29 cellular contexts compared by ENCODE assay signal in the genomic region with DNA sequence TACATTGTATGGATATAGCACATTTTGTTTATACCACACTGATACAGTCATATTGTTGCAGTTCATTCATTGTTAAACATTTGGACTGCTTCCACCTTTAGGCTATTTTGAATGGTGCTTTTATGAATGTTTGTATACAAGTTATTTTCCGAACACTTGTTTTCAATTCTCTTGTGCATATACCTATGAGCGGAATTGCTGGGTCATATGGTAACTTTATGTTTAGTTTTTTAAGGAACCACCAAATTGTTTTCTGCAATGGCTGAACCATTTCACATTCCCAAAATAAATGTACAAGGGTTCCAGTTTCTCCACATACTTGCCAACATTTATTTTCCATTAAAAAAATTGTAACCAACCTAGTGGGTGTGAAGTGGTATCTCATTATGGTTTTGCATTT.
"Had no signal": no experiment of that assay in that cellular context is flagged by ENCODE, and none has a peak within 500 bp of the region (broad histone marks: within the 10 kb centered on the region; RNA-seq: fewer than 3 reads in every experiment).

No MANE protein-coding gene starts in this region.

- H3K27ac Mint-ChIP-seq: natural killer cell; nephron; neural progenitor cell; progenitor cell of endocrine pancreas; stimulated activated effector memory CD8-positive, alpha-beta T cell treated with anti-CD3 and anti-CD28 coated beads, Interleukin-12 subunit alpha, Interleukin-12 subunit beta, amount 100 ng/mL, for 72 hours; stimulated activated naive CD8-positive, alpha-beta T cell treated with anti-CD3 and anti-CD28 coated beads, Interleukin-15, amount 100 ng/mL, for 72 hours; type B pancreatic cell had no signal

- H3K27ac ChIP-seq: neural progenitor cell, ovary, parathyroid adenoma, psoas muscle, right lobe of liver, sigmoid colon, suprapubic skin, testis, tibial artery, transverse colon, upper lobe of right lung, uterus had no signal

- H3K4me1 ChIP-seq: parathyroid adenoma, testis, uterus had no signal

- H3K9me3 Mint-ChIP-seq: natural killer cell; neural progenitor cell; stimulated activated effector memory CD8-positive, alpha-beta T cell treated with anti-CD3 and anti-CD28 coated beads, Interleukin-12 subunit alpha, Interleukin-12 subunit beta, amount 100 ng/mL, for 72 hours; stimulated activated naive CD8-positive, alpha-beta T cell treated with anti-CD3 and anti-CD28 coated beads, Interleukin-15, amount 100 ng/mL, for 72 hours; type B pancreatic cell had no signal

- H3K36me3 ChIP-seq: neural progenitor cell, ovary, right lobe of liver, sigmoid colon, suprapubic skin, tibial artery, transverse colon, upper lobe of right lung, uterus had no signal

- H3K4me2 ChIP-seq: neural progenitor cell had no signal

- H3K36me3 Mint-ChIP-seq: natural killer cell; neural progenitor cell; stimulated activated effector memory CD8-positive, alpha-beta T cell treated with anti-CD3 and anti-CD28 coated beads, Interleukin-12 subunit alpha, Interleukin-12 subunit beta, amount 100 ng/mL, for 72 hours had no signal

- H3K9me3 ChIP-seq: ovary, psoas muscle, right lobe of liver, sigmoid colon, suprapubic skin, testis, tibial artery, transverse colon, upper lobe of right lung, uterus had no signal

- H3K4me3 ChIP-seq: neural progenitor cell, ovary, psoas muscle, right lobe of liver, sigmoid colon, suprapubic skin, testis, tibial artery, transverse colon, upper lobe of right lung, uterus had no signal

- H3K4me3 Mint-ChIP-seq: natural killer cell; nephron; neural progenitor cell; stimulated activated effector memory CD8-positive, alpha-beta T cell treated with anti-CD3 and anti-CD28 coated beads, Interleukin-12 subunit alpha, Interleukin-12 subunit beta, amount 100 ng/mL, for 72 hours; stimulated activated naive CD8-positive, alpha-beta T cell treated with anti-CD3 and anti-CD28 coated beads, Interleukin-15, amount 100 ng/mL, for 72 hours; type B pancreatic cell had no signal

- H3K27me3 Mint-ChIP-seq: progenitor cell of endocrine pancreas; stimulated activated naive CD8-positive, alpha-beta T cell treated with anti-CD3 and anti-CD28 coated beads, Interleukin-15, amount 100 ng/mL, for 72 hours; type B pancreatic cell had no signal

- ATAC-seq: natural killer cell; psoas muscle; right cardiac atrium; right lobe of liver; stimulated activated effector memory CD8-positive, alpha-beta T cell treated with anti-CD3 and anti-CD28 coated beads, Interleukin-12 subunit alpha, Interleukin-12 subunit beta, amount 100 ng/mL, for 72 hours; stimulated activated naive CD8-positive, alpha-beta T cell treated with anti-CD3 and anti-CD28 coated beads, Interleukin-15, amount 100 ng/mL, for 72 hours; stimulated activated naive CD8-positive, alpha-beta T cell treated with anti-CD3 and anti-CD28 coated beads, Interleukin-15, Interleukin-2, amounts not matched to agents 100 U/mL and 50 U/mL, for 24 hours; upper lobe of right lung had no signal

- FAIRE-seq: small intestine had no signal

- DNase-seq: natural killer cell; occipital lobe; ovary; posterior cingulate gyrus; psoas muscle; right cardiac atrium; right lobe of liver; sigmoid colon; small intestine; stimulated activated CD4-positive, alpha-beta T cell treated with anti-CD3 and anti-CD28 coated beads, Interleukin-15, amount 100 ng/mL, for 24 hours; stimulated activated CD4-positive, alpha-beta T cell treated with anti-CD3 and anti-CD28 coated beads, Interleukin-2, amount 100 ng/mL, for 24 hours; stimulated activated CD4-positive, alpha-beta T cell treated with anti-CD3 and anti-CD28 coated beads, Interleukin-2, amount 100 ng/mL, for 48 hours; stimulated activated CD4-positive, alpha-beta T cell treated with anti-CD3 and anti-CD28 coated beads, Interleukin-4, amount 100 ng/mL, for 24 hours; stimulated activated naive CD4-positive, alpha-beta T cell; stimulated activated naive CD8-positive, alpha-beta T cell treated with anti-CD3 and anti-CD28 coated beads, Interleukin-15, amount 100 ng/mL, for 72 hours; stimulated activated naive CD8-positive, alpha-beta T cell treated with anti-CD3 and anti-CD28 coated beads, Interleukin-15, Interleukin-2, amounts not matched to agents 100 U/mL and 50 U/mL, for 24 hours; substantia nigra; tibial artery; transverse colon; upper lobe of right lung; uterus had no signal
